8 cellular contexts compared by ENCODE assay signal in the genomic region with DNA sequence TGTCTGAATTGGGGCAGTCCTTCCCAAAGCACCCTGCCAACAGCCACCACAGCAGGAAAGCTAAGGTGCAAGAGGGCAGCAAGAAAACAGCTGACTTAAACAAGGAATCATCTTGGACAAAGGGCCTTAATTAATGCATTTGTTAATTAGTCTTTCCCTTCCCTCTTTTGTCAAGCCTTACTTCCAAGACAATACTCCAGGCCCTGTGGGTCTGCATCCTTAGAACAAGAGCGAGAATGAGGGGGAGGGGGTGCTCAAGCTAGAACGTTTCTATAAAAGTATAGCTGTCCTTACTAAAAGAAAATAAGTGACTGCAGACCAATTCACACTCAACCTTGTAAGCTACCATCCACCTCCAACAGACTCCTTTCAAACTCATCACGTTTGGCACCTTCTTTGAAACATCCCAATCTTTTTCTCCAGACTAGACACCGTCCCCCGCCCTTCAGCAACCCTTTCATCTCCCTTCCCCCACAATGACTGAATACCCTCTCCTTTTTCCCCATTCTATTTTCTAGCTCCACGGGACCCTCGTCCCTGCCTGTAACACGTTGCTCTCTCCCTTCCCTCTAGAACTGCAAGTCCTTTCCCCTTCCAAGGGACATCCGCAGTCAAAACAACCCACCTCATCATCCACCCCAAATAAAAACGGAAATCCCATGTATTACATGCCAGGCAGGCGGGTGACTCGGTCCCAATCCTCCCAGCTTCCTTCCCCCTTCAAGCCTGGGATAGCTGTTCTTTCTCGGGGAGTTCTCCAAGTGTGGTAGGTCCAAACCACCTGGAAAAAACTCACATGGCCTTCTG.
DNase-seq lines count a peak whose midpoint lies in the region; ATAC-seq and TF ChIP-seq lines count a peak whose summit lies in the region.

No MANE protein-coding gene starts in this region.

- in situ Hi-C loops in G401 (cut with HindIII; ENCODE audit: low sequenced_read_pairs), result no loop called here

- DNase-seq in G401 (ENCODE audit: low spot score), result peak; percentile 52
- peak; percentile 23 for DNase-seq in NAMALWA (ENCODE audit: low spot score)
- no peak for DNase-seq in choroid plexus epithelial cell (ENCODE audit: low read depth)
- DNase-seq in ureter (ENCODE audit: low spot score), result no peak
- DNase-seq in activated CD8-positive, alpha-beta memory T cell treated with anti-CD3 and anti-CD28 coated beads for 24 hours, result no peak

- TF ChIP-seq CTCF in choroid plexus epithelial cell (conservative IDR thresholded peaks at IDR 0.05; ENCODE audit: low read depth, low read length), result no peak

- H3K36me3 ChIP-seq in mucosa of stomach (ENCODE audit: control insufficient read depth, insufficient read depth, low read length), result no peaks in the 10 kb centered on the region

- peak overlapping the region; percentile 84 for H3K9ac ChIP-seq in mucosa of stomach (ENCODE audit: low read length)

- ATAC-seq in HG02798 (IDR thresholded peaks at IDR 0.05; ENCODE audit: poor library complexity, unreplicated experiment) (no peak), GM21737 (IDR thresholded peaks at IDR 0.05; ENCODE audit: unreplicated experiment) (no peak)

- H3K9me3 ChIP-seq in mucosa of stomach (ENCODE audit: control insufficient read depth, low read length), result no peaks in the 10 kb centered on the region

- no peaks in the 10 kb centered on the region for H3K27me3 ChIP-seq in mucosa of stomach (ENCODE audit: control insufficient read depth, insufficient read depth, low read length)

- H3K4me1 ChIP-seq in mucosa of stomach (ENCODE audit: control insufficient read depth, insufficient read depth, low read length), result peaks cover 17% of the 10 kb centered on the region

- H3K4me3 ChIP-seq in choroid plexus epithelial cell (ENCODE audit: low read depth, low read length) (peak overlapping the region; percentile 93), mucosa of stomach (ENCODE audit: low read length) (peak overlapping the region; percentile 77)

Comparison
In these comparisons a context has a peak if more than half of its experiments do, and no peak if none do; other contexts are left out.
1. DNase-seq: peak in G401 (single experiment) and NAMALWA (single experiment); none in choroid plexus epithelial cell (single experiment), ureter (single experiment) and activated CD8-positive, alpha-beta memory T cell treated with anti-CD3 and anti-CD28 coated beads for 24 hours (single experiment).